12 cellular contexts compared by ENCODE assay signal in the genomic region with DNA sequence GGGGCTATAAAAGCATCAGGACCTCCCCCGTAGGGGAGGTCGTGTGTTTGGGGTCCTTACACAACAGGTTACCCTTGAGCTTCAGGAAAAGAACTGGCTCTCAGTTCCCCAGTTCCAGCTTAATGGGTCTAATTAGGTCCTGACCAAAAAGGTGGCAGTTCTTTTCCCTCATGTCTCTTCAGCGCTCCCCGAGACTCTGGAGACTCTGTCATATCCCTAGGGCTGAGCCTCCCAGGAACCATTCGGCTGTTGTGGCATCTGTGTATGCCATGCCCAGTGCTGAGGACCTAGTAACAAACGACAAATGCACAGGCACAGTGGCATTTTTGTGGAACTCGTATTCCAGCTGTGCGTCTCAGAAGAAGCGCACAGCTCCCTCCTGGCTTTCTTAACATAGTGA. TPM values are rescaled to one million over a fixed set of nuclear protein-coding genes. Genes with fewer than 3 reads are reported as not detected.
DNase-seq lines count a peak whose midpoint lies in the region; ATAC-seq, FAIRE-seq and TF ChIP-seq lines count a peak whose summit lies in the region.
"Had no signal": no experiment of that assay in that cellular context is flagged by ENCODE, and none has a peak within 500 bp of the region (broad histone marks: within the 10 kb centered on the region; RNA-seq: fewer than 3 reads in every experiment).

No MANE protein-coding gene starts in this region.

- ATAC-seq in lower lobe of right lung = no peak
- no peak for ATAC-seq in upper lobe of left lung (ENCODE audit: low FRiP score in 2 of 2)
- no peak for ATAC-seq in GM18858 (IDR thresholded peaks at IDR 0.05; ENCODE audit: unreplicated experiment)
- ATAC-seq: heart left ventricle, right lobe of liver had no signal

- DNase-seq in activated T-cell treated with anti-CD3 and anti-CD28 coated beads, Interleukin-2, amount 50 U/mL, for 24 hours = no peak
- no peak for DNase-seq in activated T-cell treated with anti-CD3 and anti-CD28 coated beads, Interleukin-2, amount 50 U/mL, for 48 hours
- no peak for DNase-seq in lower lobe of right lung
- no peak for DNase-seq in upper lobe of left lung
- DNase-seq in NAMALWA (ENCODE audit: low spot score) = no peak
- DNase-seq in GM12891 (ENCODE audit: insufficient read length, low spot score) = no peak
- DNase-seq: heart left ventricle, right lobe of liver had no signal

- peaks cover 92% of the 10 kb centered on the region for H3K4me1 Mint-ChIP-seq in activated T-cell treated with anti-CD3 and anti-CD28 coated beads, Interleukin-2, amount 50 U/mL, for 24 hours (ENCODE audit: low read depth)
- H3K4me1 Mint-ChIP-seq in activated naive CD8-positive, alpha-beta T cell (ENCODE audit: low read depth) = peaks cover 81% of the 10 kb centered on the region

- intact Hi-C loops in lower lobe of right lung (cut with DNase I) = no loop called here

- H3K36me3 ChIP-seq in lower lobe of right lung = peaks cover 12% of the 10 kb centered on the region
- peaks cover 5 to 17% (median 10%) of the 10 kb centered on the region in 4 donors for H3K36me3 ChIP-seq in upper lobe of left lung
- H3K36me3 ChIP-seq: right lobe of liver had no signal

- H3K4me3 ChIP-seq in lower lobe of right lung (peak overlapping the region; percentile 50), upper lobe of left lung (peak overlapping the region in 3 of 4 donors; percentile 36 to 48 (median 44))
- H3K4me3 ChIP-seq: SJSA1 had no signal

- peaks cover 51% of the 10 kb centered on the region for H3K4me1 ChIP-seq in lower lobe of right lung
- H3K4me1 ChIP-seq in upper lobe of left lung = peaks cover 19 to 48% (median 28%) of the 10 kb centered on the region in 4 donors

- H3K36me3 Mint-ChIP-seq in activated T-cell treated with anti-CD3 and anti-CD28 coated beads, Interleukin-2, amount 50 U/mL, for 24 hours (ENCODE audit: low read depth) = peaks cover 87% of the 10 kb centered on the region
- peaks cover 3% of the 10 kb centered on the region for H3K36me3 Mint-ChIP-seq in activated naive CD8-positive, alpha-beta T cell

- H3K4me3 Mint-ChIP-seq in activated T-cell treated with anti-CD3 and anti-CD28 coated beads, Interleukin-2, amount 50 U/mL, for 24 hours = peak overlapping the region; percentile 88
- H3K4me3 Mint-ChIP-seq in activated naive CD8-positive, alpha-beta T cell = peak overlapping the region; percentile 89
- H3K4me3 Mint-ChIP-seq: neural crest cell had no signal

- TF ChIP-seq EP300 in upper lobe of left lung (IDR thresholded peaks at IDR 0.05) = no peak

- peaks cover 5% of the 10 kb centered on the region for H3K27me3 Mint-ChIP-seq in activated T-cell treated with anti-CD3 and anti-CD28 coated beads, Interleukin-2, amount 50 U/mL, for 24 hours
- no peaks in the 10 kb centered on the region for H3K27me3 Mint-ChIP-seq in activated naive CD8-positive, alpha-beta T cell

- WGBS in upper lobe of left lung, 2 donors = 74 to 76% methylated on average over 9 of the region's 9 CpGs

- peaks cover 23% of the 10 kb centered on the region for H3K27me3 ChIP-seq in lower lobe of right lung (ENCODE audit: low read depth)
- no peaks in the 10 kb centered on the region for H3K27me3 ChIP-seq in upper lobe of left lung
- H3K27me3 ChIP-seq: SJSA1 had no signal

- H3K9me3 Mint-ChIP-seq in activated T-cell treated with anti-CD3 and anti-CD28 coated beads, Interleukin-2, amount 50 U/mL, for 24 hours = peaks cover 2% of the 10 kb centered on the region
- no peaks in the 10 kb centered on the region for H3K9me3 Mint-ChIP-seq in activated naive CD8-positive, alpha-beta T cell (ENCODE audit: low read depth)
- H3K9me3 Mint-ChIP-seq: neural crest cell had no signal

- peak overlapping the region; percentile 85 for H3K27ac ChIP-seq in lower lobe of right lung
- H3K27ac ChIP-seq in upper lobe of left lung = peak overlapping the region in 3 of 4 donors; percentile 78 to 90 (median 84)
- H3K27ac ChIP-seq: right lobe of liver, SJSA1 had no signal

- H3K27ac Mint-ChIP-seq in activated T-cell treated with anti-CD3 and anti-CD28 coated beads, Interleukin-2, amount 50 U/mL, for 24 hours = peak overlapping the region; percentile 96
- H3K27ac Mint-ChIP-seq in activated naive CD8-positive, alpha-beta T cell = peak overlapping the region; percentile 64

- no peak for TF ChIP-seq CTCF in lower lobe of right lung (IDR thresholded peaks at IDR 0.05)
- no peak for TF ChIP-seq CTCF in upper lobe of left lung (IDR thresholded peaks at IDR 0.05)

- H3K9me3 ChIP-seq in lower lobe of right lung = no peaks in the 10 kb centered on the region
- H3K9me3 ChIP-seq in upper lobe of left lung = no peaks in the 10 kb centered on the region
- H3K9me3 ChIP-seq: heart left ventricle, right lobe of liver, SJSA1 had no signal

- FAIRE-seq in GM12891 (lab: Jason Lieb, UNC) = no peak

- no peak for TF ChIP-seq POLR2A in upper lobe of left lung (IDR thresholded peaks at IDR 0.05)
- no peak for TF ChIP-seq POLR2A in GM12891 (IDR thresholded peaks at IDR 0.05; ENCODE audit: low read depth, low read length)

TF ChIP-seq in GM12891, 5 proteins besides CTCF, POLR2A, EP300 and RAD21:
- no peak for TF ChIP-seq POLR2AphosphoS5 (IDR thresholded peaks at IDR 0.05; ENCODE audit: low read depth, low read length)
- TF ChIP-seq TAF1 (IDR thresholded peaks at IDR 0.05; ENCODE audit: low read depth, low read length) = no peak
- TF ChIP-seq PAX5 (IDR thresholded peaks at IDR 0.05; ENCODE audit: insufficient read depth, low read length, severe bottlenecking) = no peak
- no peak for TF ChIP-seq POU2F2 (IDR thresholded peaks at IDR 0.05; ENCODE audit: low read depth, low read length)
- no peak for TF ChIP-seq SPI1 (IDR thresholded peaks at IDR 0.05; ENCODE audit: low read depth, low read length)
TF ChIP-seq in GM12891: peak in this region for 0.

RNA-seq across cellular contexts. Expression of gene PRDM1, which starts 14.6 kb away (rescaled TPM):
- total RNA-seq in lower lobe of right lung (13.9 TPM), upper lobe of left lung (10 to 100 TPM in 5 of 6 donors, 1 to 10 TPM in 1; 6.2 to 32.2 (median 12.9) TPM)
- 2.4 TPM for polyA plus RNA-seq in GM12891 (2012; ENCODE audit: low read depth, missing spikeins)
